8 cellular contexts compared by ENCODE assay signal in the genomic region with DNA sequence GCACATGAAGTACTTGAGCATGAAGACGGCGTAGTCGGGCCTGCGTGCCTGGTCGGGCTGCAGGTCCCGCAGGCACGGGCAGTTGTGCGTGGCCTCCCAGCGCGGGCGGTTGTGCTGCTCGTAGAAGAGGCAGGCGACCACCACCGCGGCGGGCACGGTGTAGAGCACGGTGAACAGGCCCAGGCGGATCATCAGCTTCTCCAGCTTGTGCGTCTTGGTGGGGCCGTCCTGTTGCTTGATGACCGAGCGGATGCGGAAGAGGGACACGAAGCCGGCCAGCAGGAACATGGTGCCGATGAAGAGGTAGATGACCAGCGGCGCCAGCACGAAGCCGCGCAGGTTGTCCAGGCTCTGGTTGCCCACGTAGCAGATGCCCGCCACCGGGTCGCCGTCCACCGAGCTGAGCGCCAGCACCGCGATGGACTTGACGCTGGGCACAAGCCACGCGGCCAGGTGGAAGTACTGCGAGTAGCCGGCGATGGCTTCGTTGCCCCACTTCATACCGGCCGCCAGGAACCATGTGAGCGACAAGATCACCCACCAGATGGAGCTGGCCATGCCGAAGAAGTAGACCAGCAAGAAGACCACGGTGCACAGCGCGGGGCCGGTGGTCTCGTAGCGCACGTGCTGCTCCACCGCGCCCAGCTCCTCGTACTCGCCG. TPM values are rescaled to one million over a fixed set of nuclear protein-coding genes. Genes with fewer than 3 reads are reported as not detected.
DNase-seq lines count a peak whose midpoint lies in the region; ATAC-seq and TF ChIP-seq lines count a peak whose summit lies in the region.

No MANE protein-coding gene starts in this region.

- DNase-seq in cardiac muscle cell (ENCODE audit: low read depth in 1 of 2, low spot score in 1 of 2), result peak; percentile 36 to 56
- no peak for DNase-seq in cardiac septum (ENCODE audit: low spot score)
- peak; percentile 43 for DNase-seq in cardiac fibroblast (ENCODE audit: low read depth in 2 of 2)
- peak; percentile 22 to 23 for DNase-seq in uterus
- no peak for DNase-seq in NCI-H1048 (lab: John Stamatoyannopoulos, UW)

- no peaks in the 10 kb centered on the region for H3K36me3 ChIP-seq in cardiac muscle cell
- H3K36me3 ChIP-seq in mesodermal cell (ENCODE audit: control insufficient read depth, insufficient read depth, low read length), result no peaks in the 10 kb centered on the region
- H3K36me3 ChIP-seq in uterus, result no peaks in the 10 kb centered on the region

- intact Hi-C loops in cardiac septum (cut with DNase I), result loop anchor here (5.0 to 10.0 kb wide), 5 partner anchors 187 to 1238 kb away; no protein-coding TSS in a partner anchor
- intact Hi-C loops in uterus (cut with DNase I; ENCODE audit: low total_unique reads), result loop anchor here (10.0 kb wide), 1 partner anchor 1145 kb away; no protein-coding TSS in a partner anchor

- TF ChIP-seq CTCF in cardiac muscle cell (IDR thresholded peaks at IDR 0.05; ENCODE audit: low read depth, low read length) (no peak), cardiac fibroblast (IDR thresholded peaks at IDR 0.05; ENCODE audit: low read depth, low read length) (peak; percentile 27), uterus (IDR thresholded peaks at IDR 0.05) (peak in 1 of 4 experiments; percentile 3)

- ATAC-seq in GM19452 (IDR thresholded peaks at IDR 0.05; ENCODE audit: unreplicated experiment), result no peak
- ATAC-seq in HG02938 (IDR thresholded peaks at IDR 0.05; ENCODE audit: unreplicated experiment), result no peak

- H3K4me1 ChIP-seq in cardiac muscle cell (ENCODE audit: low read depth) (peaks cover 33% of the 10 kb centered on the region), mesodermal cell (ENCODE audit: control insufficient read depth, insufficient read depth, low read length, poor library complexity, severe bottlenecking) (peaks cover 23% of the 10 kb centered on the region), uterus (peaks cover 0 to 3% of the 10 kb centered on the region in 2 donors)

- H3K9me3 ChIP-seq in cardiac muscle cell (ENCODE audit: low read depth), result no peaks in the 10 kb centered on the region
- H3K9me3 ChIP-seq in mesodermal cell (ENCODE audit: control insufficient read depth, low read length), result no peaks in the 10 kb centered on the region
- H3K9me3 ChIP-seq in uterus, result no peaks in the 10 kb centered on the region

- 4 to 5% methylated on average over 59 to 60 of the region's 64 CpGs for whole genome bisulfite sequencing in mesodermal cell (ENCODE audit: insufficient coverage in 2 of 2), 2 experiments

- H3K4me3 ChIP-seq in cardiac muscle cell (peak overlapping the region; percentile 52), cardiac fibroblast (replicated peaks in 1 of 2; ENCODE audit: low read depth in 2 of 2, low read length in 2 of 2) (peak overlapping the region; percentile 58 to 65), mesodermal cell (ENCODE audit: extremely low read depth, insufficient read depth, low read length, poor library complexity, severe bottlenecking) (peak overlapping the region; percentile 41), uterus (peak overlapping the region in 1 of 2 donors; percentile 41)

- H3K27me3 ChIP-seq in cardiac muscle cell, result peaks cover 7% of the 10 kb centered on the region
- no peaks in the 10 kb centered on the region for H3K27me3 ChIP-seq in uterus

- no peak for TF ChIP-seq POLR2A in uterus (IDR thresholded peaks at IDR 0.05)

- peak overlapping the region; percentile 9 for H3K27ac ChIP-seq in cardiac muscle cell
- H3K27ac ChIP-seq in mesodermal cell (ENCODE audit: low read depth, low read length, severe bottlenecking), result no peak overlapping the region
- H3K27ac ChIP-seq in uterus, result no peak overlapping the region

RNA-seq across cellular contexts. Expression of a gene that starts 2.3 kb away (rescaled TPM):
- total RNA-seq in cardiac muscle cell (41.5 and 58.4 TPM in 2 replicates), cardiac septum (7.7 TPM), uterus (10 to 100 TPM in 1 of 4 donors, 1 to 10 TPM in 3; 1.8 to 14.9 (median 5.3) TPM)
- 7.6 and 9.9 TPM in 2 replicates for polyA plus RNA-seq in cardiac muscle cell
- 15.9 TPM for polyA plus RNA-seq in mesodermal cell (2013, experiment 1 of 2)
- 17.3 TPM for polyA plus RNA-seq in mesodermal cell (2013, experiment 2 of 2)

RNA-seq across cellular contexts. Expression of a gene that starts 34.6 kb away (rescaled TPM):
- total RNA-seq in cardiac muscle cell (0.24 TPM in 1 of 2 replicates, not detected in the other), cardiac septum (not detected), uterus (not detected)
- polyA plus RNA-seq in cardiac muscle cell, result not detected in 2 replicates
- polyA plus RNA-seq in mesodermal cell (2013, experiment 1 of 2), result not detected
- polyA plus RNA-seq in mesodermal cell (2013, experiment 2 of 2), result not detected

Comparison
In these comparisons a context has a peak if more than half of its experiments do, and no peak if none do; other contexts are left out.
1. DNase-seq: peak in cardiac muscle cell (2 of 2), cardiac fibroblast (2 of 2) and uterus (2 of 2); none in cardiac septum (single experiment) and NCI-H1048 (single experiment).